1 cellular context compared by ENCODE assay signal in genomic region chrX:155026727-155027508, GRCh38.
A peak's percentile ranks its signal among the peaks of the same experiment; 100 is the strongest.
TF ChIP-seq lines count a peak whose summit lies in the region.

Gene FUNDC2 (plus strand): TSS chrX:155026844. CDS start chrX:155026939, 95 bp downstream.

TF ChIP-seq in HEK293, 187 proteins besides CTCF, POLR2A, EP300 and RAD21 (continued from another document and continues in another):
- TF ChIP-seq ZNF777 (tag by site-specific recombination; IDR thresholded peaks at IDR 0.05; ENCODE audit: borderline replicate concordance): no peak
- no peak for TF ChIP-seq ZNF701 (tag by site-specific recombination; IDR thresholded peaks at IDR 0.05)
- TF ChIP-seq HOXD13 (CRISPR knock-in tag; IDR thresholded peaks at IDR 0.05; ENCODE audit: borderline replicate concordance): no peak
- TF ChIP-seq RBAK (tag by site-specific recombination; IDR thresholded peaks at IDR 0.05): no peak
- no peak for TF ChIP-seq ZNF184 (tag by site-specific recombination; IDR thresholded peaks at IDR 0.05)
- peak; percentile 67; the same call in 1 of the 2 replicates for TF ChIP-seq SP3 (tag by site-specific recombination; IDR thresholded peaks at IDR 0.05)
- no peak for TF ChIP-seq ZNF140 (tag by site-specific recombination; IDR thresholded peaks at IDR 0.05)
- 0 out of 2 replicates have a peak, but pooled peaks have one; percentile 53 for TF ChIP-seq KLF17 (tag by site-specific recombination; IDR thresholded peaks at IDR 0.05)
- peak; percentile 38; the same call in 1 of the 2 replicates for TF ChIP-seq ZBTB20 (tag by site-specific recombination; IDR thresholded peaks at IDR 0.05)
- no peak for TF ChIP-seq ZNF114 (tag by site-specific recombination; IDR thresholded peaks at IDR 0.05)
- no peak for TF ChIP-seq HOXA7 (CRISPR knock-in tag; IDR thresholded peaks at IDR 0.05; ENCODE audit: borderline replicate concordance)
- no peak for TF ChIP-seq ZBTB48 (tag by site-specific recombination; IDR thresholded peaks at IDR 0.05)
- TF ChIP-seq ZNF585B (tag by site-specific recombination; IDR thresholded peaks at IDR 0.05): no peak
- no peak for TF ChIP-seq ZNF48 (tag by site-specific recombination; IDR thresholded peaks at IDR 0.05)
- TF ChIP-seq ZBTB10 (tag by site-specific recombination; IDR thresholded peaks at IDR 0.05): peak; percentile 35; the same call in 1 of the 2 replicates
- TF ChIP-seq PRDM4 (tag by site-specific recombination; IDR thresholded peaks at IDR 0.05): no peak
- TF ChIP-seq ZNF529 (tag by site-specific recombination; IDR thresholded peaks at IDR 0.05; ENCODE audit: insufficient replicate concordance): no peak
- no peak for TF ChIP-seq ZBTB6 (tag by site-specific recombination; IDR thresholded peaks at IDR 0.05)
- TF ChIP-seq TRIM28 (IDR thresholded peaks at IDR 0.05; ENCODE audit: borderline replicate concordance, low read length): no peak
- TF ChIP-seq KLF16 (tag by site-specific recombination; IDR thresholded peaks at IDR 0.05): 0 out of 2 replicates have a peak, but pooled peaks have one; percentile 41
- no peak for TF ChIP-seq ZNF146 (tag by site-specific recombination; IDR thresholded peaks at IDR 0.05)
- TF ChIP-seq GLI2 (tag by site-specific recombination; IDR thresholded peaks at IDR 0.05; ENCODE audit: borderline replicate concordance, low read depth): no peak
- no peak for TF ChIP-seq HOXC10 (CRISPR knock-in tag; IDR thresholded peaks at IDR 0.05)
- no peak for TF ChIP-seq MYNN (tag by site-specific recombination; IDR thresholded peaks at IDR 0.05; ENCODE audit: borderline replicate concordance)
- no peak for TF ChIP-seq SETDB1 (IDR thresholded peaks at IDR 0.05; ENCODE audit: insufficient read length, low read length)
- TF ChIP-seq ZNF549 (tag by site-specific recombination; IDR thresholded peaks at IDR 0.05): no peak
- no peak for TF ChIP-seq ZNF311 (tag by site-specific recombination; IDR thresholded peaks at IDR 0.05; ENCODE audit: borderline replicate concordance)
- no peak for TF ChIP-seq ZNF433 (tag by site-specific recombination; IDR thresholded peaks at IDR 0.05; ENCODE audit: low read depth)
- no peak for TF ChIP-seq ZNF548 (tag by site-specific recombination; IDR thresholded peaks at IDR 0.05)
- no peak for TF ChIP-seq ZNF221 (tag by site-specific recombination; IDR thresholded peaks at IDR 0.05; ENCODE audit: borderline replicate concordance)
- peak; percentile 83 for TF ChIP-seq ZNF449 (tag by site-specific recombination; IDR thresholded peaks at IDR 0.05)
- peak; percentile 30; the same call in 1 of the 2 replicates for TF ChIP-seq ZNF394 (tag by site-specific recombination; IDR thresholded peaks at IDR 0.05; ENCODE audit: borderline replicate concordance)
- no peak for TF ChIP-seq ZNF639 (tag by site-specific recombination; IDR thresholded peaks at IDR 0.05)
- no peak for TF ChIP-seq ZNF747 (tag by site-specific recombination; IDR thresholded peaks at IDR 0.05)
- TF ChIP-seq ZBTB44 (tag by site-specific recombination; IDR thresholded peaks at IDR 0.05): 0 out of 2 replicates have a peak, but pooled peaks have one; percentile 27
- TF ChIP-seq ZNF350 (tag by site-specific recombination; IDR thresholded peaks at IDR 0.05): no peak
- TF ChIP-seq WT1 (tag by site-specific recombination; IDR thresholded peaks at IDR 0.05): peak; percentile 49
- peak; percentile 63; the same call in 1 of the 2 replicates for TF ChIP-seq ZXDB (tag by site-specific recombination; IDR thresholded peaks at IDR 0.05)
- no peak for TF ChIP-seq ZNF148 (tag by site-specific recombination; IDR thresholded peaks at IDR 0.05; ENCODE audit: borderline replicate concordance)
- no peak; the same call in 1 of the 2 replicates for TF ChIP-seq FEZF1 (tag by site-specific recombination; IDR thresholded peaks at IDR 0.05)
- no peak for TF ChIP-seq ZNF664 (tag by site-specific recombination; IDR thresholded peaks at IDR 0.05)
- no peak for TF ChIP-seq ZNF571 (tag by site-specific recombination; IDR thresholded peaks at IDR 0.05)
- no peak for TF ChIP-seq ZNF658 (tag by site-specific recombination; IDR thresholded peaks at IDR 0.05)
- no peak for TF ChIP-seq AEBP2 (tag by site-specific recombination; IDR thresholded peaks at IDR 0.05; ENCODE audit: borderline replicate concordance)
- TF ChIP-seq ZNF302 (tag by site-specific recombination; IDR thresholded peaks at IDR 0.05; ENCODE audit: low read depth): no peak
- no peak for TF ChIP-seq ZFP37 (tag by site-specific recombination; IDR thresholded peaks at IDR 0.05)
- no peak for TF ChIP-seq GLI4 (tag by site-specific recombination; IDR thresholded peaks at IDR 0.05)
- TF ChIP-seq ZIC2 (tag by site-specific recombination; IDR thresholded peaks at IDR 0.05): peak; percentile 68
